19 cellular contexts compared by ENCODE assay signal in the genomic region with DNA sequence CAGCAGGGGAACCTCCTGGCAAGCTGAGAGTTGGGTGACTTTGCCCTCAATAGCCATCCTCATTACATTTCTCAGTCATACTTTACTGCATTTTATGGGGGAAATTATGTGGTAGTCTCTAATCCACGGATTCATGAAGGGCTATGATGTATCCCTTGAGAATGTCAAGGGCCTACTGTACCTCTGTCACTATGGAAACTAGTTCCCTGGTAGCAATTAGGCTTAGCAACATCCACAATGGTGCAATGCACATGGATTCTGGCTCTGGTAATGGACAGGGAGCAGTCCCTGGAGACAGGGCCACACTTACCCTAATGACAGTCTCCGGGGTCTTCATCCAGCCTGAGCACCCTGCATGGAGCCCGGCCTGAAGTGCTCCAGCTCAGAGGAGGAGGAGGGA. TPM values are rescaled to one million over a fixed set of nuclear protein-coding genes. Genes with fewer than 3 reads are reported as not detected.
DNase-seq lines count a peak whose midpoint lies in the region; ATAC-seq and TF ChIP-seq lines count a peak whose summit lies in the region.
"Had no signal": no experiment of that assay in that cellular context is flagged by ENCODE, and none has a peak within 500 bp of the region (broad histone marks: within the 10 kb centered on the region; RNA-seq: fewer than 3 reads in every experiment).

No MANE protein-coding gene starts in this region.

- ATAC-seq in left lung = peak; percentile 10
- ATAC-seq: naive thymus-derived CD4-positive, alpha-beta T cell had no signal

- no peaks in the 10 kb centered on the region for H3K4me1 ChIP-seq in left lung
- H3K4me1 ChIP-seq: parathyroid adenoma, sigmoid colon had no signal

- in situ Hi-C loops in GM13977 (cut with MboI; ENCODE audit: low pct_unique_long_range_greater_than_20kb, low sequenced_read_pairs, unreplicated experiment) = no loop called here

- H3K4me3 ChIP-seq in left lung = no peak overlapping the region
- H3K4me3 ChIP-seq: sigmoid colon, tibial nerve had no signal

- DNase-seq in DMS53 (lab: John Stamatoyannopoulos, UW) (peak; percentile 82), HS-5 (ENCODE audit: low read depth) (peak; percentile 2), NCI-H524 (lab: John Stamatoyannopoulos, UW) (peak; percentile 47 to 71), left lung (no peak), GM13977 (ENCODE audit: low spot score) (no peak), head of caudate nucleus (no peak), SW480 (ENCODE audit: low spot score) (no peak)
- DNase-seq: activated CD4-positive, alpha-beta T cell treated with anti-CD3 and anti-CD28 coated beads for 4 hours; AML-193; dermis blood vessel endothelial cell; kidney; naive thymus-derived CD4-positive, alpha-beta T cell; NCI-H2029 treated with DMSO at 0.1 percent for 48 hours; sigmoid colon; stimulated activated naive CD4-positive, alpha-beta T cell treated with Interleukin-2 at 50 U/mL for 16 hours had no signal

- no peaks in the 10 kb centered on the region for H3K27me3 ChIP-seq in left lung
- H3K27me3 ChIP-seq: sigmoid colon, tibial nerve had no signal

- no peaks in the 10 kb centered on the region for H3K9me3 ChIP-seq in left lung
- H3K9me3 ChIP-seq: sigmoid colon, tibial nerve had no signal

- intact Hi-C loops in left lung (cut with DNase I) = no loop called here
- intact Hi-C loops in head of caudate nucleus (cut with DNase I) = no loop called here

- TF ChIP-seq CTCF in left lung (IDR thresholded peaks at IDR 0.05) = no peak
- no peak for TF ChIP-seq CTCF in GM13977 (IDR thresholded peaks at IDR 0.05; ENCODE audit: extremely low read depth, insufficient read depth, missing control alignments)

- no peaks in the 10 kb centered on the region for H3K36me3 ChIP-seq in left lung
- H3K36me3 ChIP-seq: sigmoid colon, tibial nerve had no signal

- H3K27ac ChIP-seq in left lung = no peak overlapping the region
- H3K27ac ChIP-seq: parathyroid adenoma, RWPE1, sigmoid colon, tibial nerve had no signal

RNA-seq across cellular contexts. Expression of a gene that starts 26.5 kb away (rescaled TPM):
- total RNA-seq in left lung = 1 to 10 TPM; 2.5 to 7.1 TPM
- total RNA-seq: activated T-helper 2 cell treated with anti-CD3 and anti-CD28 coated beads, Interferon-gamma antibody, Interleukin-2, Interleukin-4, amounts not matched to agents 10 μg/mL and 5 μg/mL and 100 μg/mL, durations not matched to agents 14 hours and 24 hours and 36 hours; naive thymus-derived CD4-positive, alpha-beta T cell had no signal

Comparison
In these comparisons a context has a peak if more than half of its experiments do, and no peak if none do; other contexts are left out.
1. DNase-seq: peak in DMS53 (single experiment), HS-5 (single experiment) and NCI-H524 (2 of 2); none in left lung (0 of 2), GM13977 (single experiment), head of caudate nucleus (0 of 42) and SW480 (single experiment).